In genomic region chr15:78872972-78873795, GRCh38 we compare ENCODE assay signal across 1 cellular context.
A peak's percentile ranks its signal among the peaks of the same experiment; 100 is the strongest.
TF ChIP-seq lines count a peak whose summit lies in the region.

No MANE protein-coding gene starts in this region.

TF ChIP-seq in HepG2, 621 proteins besides CTCF, POLR2A, EP300 and RAD21 (continued from another document and continues in another):
- TF ChIP-seq KMT2B (CRISPR knock-in tag; IDR thresholded peaks at IDR 0.05) (peak; percentile 39; the same call in 1 of the 2 replicates), NR0B2 (CRISPR knock-in tag; IDR thresholded peaks at IDR 0.05) (no peak), THAP7 (CRISPR knock-in tag; IDR thresholded peaks at IDR 0.05) (no peak), NR2F1 (CRISPR knock-in tag; IDR thresholded peaks at IDR 0.05) (no peak), MEIS2 (CRISPR knock-in tag; IDR thresholded peaks at IDR 0.05) (no peak), SMARCC2 (IDR thresholded peaks at IDR 0.05) (no peak), ZBTB42 (CRISPR knock-in tag; IDR thresholded peaks at IDR 0.05) (no peak), HNRNPUL1 (IDR thresholded peaks at IDR 0.05; ENCODE audit: low read depth, low read length) (no peak), MAFK (conservative IDR thresholded peaks at IDR 0.05 in 1 of 2, IDR thresholded peaks at IDR 0.05 in 1 of 2; ENCODE audit: low read length in 2 of 2) (no peak), ZBTB49 (CRISPR knock-in tag; IDR thresholded peaks at IDR 0.05; ENCODE audit: borderline replicate concordance) (0 out of 2 replicates have a peak, but pooled peaks have one; percentile 39), ZNF207 (IDR thresholded peaks at IDR 0.05; ENCODE audit: borderline replicate concordance) (no peak), ZNF3 (CRISPR knock-in tag; IDR thresholded peaks at IDR 0.05) (no peak), AFF4 (CRISPR knock-in tag; IDR thresholded peaks at IDR 0.05) (no peak), ARID4A (CRISPR knock-in tag; IDR thresholded peaks at IDR 0.05; ENCODE audit: borderline replicate concordance) (peak; percentile 59), ZBTB14 (CRISPR knock-in tag; IDR thresholded peaks at IDR 0.05) (no peak; the same call in 1 of the 2 replicates), STAT5B (CRISPR knock-in tag; IDR thresholded peaks at IDR 0.05) (no peak), ZNF784 (CRISPR knock-in tag; IDR thresholded peaks at IDR 0.05; ENCODE audit: borderline replicate concordance) (peak; percentile 28; the same call in 1 of the 2 replicates), SSRP1 (CRISPR knock-in tag; IDR thresholded peaks at IDR 0.05) (no peak), ATF7 (IDR thresholded peaks at IDR 0.05) (no peak), ATF7 (CRISPR knock-in tag; IDR thresholded peaks at IDR 0.05) (0 out of 2 replicates have a peak, but pooled peaks have one; percentile 20), NR3C1 (CRISPR knock-in tag; IDR thresholded peaks at IDR 0.05) (no peak), ZNF567 (CRISPR knock-in tag; IDR thresholded peaks at IDR 0.05; ENCODE audit: borderline replicate concordance) (no peak), FUBP1 (CRISPR knock-in tag; IDR thresholded peaks at IDR 0.05; ENCODE audit: borderline replicate concordance) (no peak), ZC3H4 (CRISPR knock-in tag; IDR thresholded peaks at IDR 0.05; ENCODE audit: borderline replicate concordance) (no peak), ZNF687 (CRISPR knock-in tag; IDR thresholded peaks at IDR 0.05) (peak; percentile 72), ZSCAN31 (CRISPR knock-in tag; IDR thresholded peaks at IDR 0.05; ENCODE audit: low read depth) (no peak), PAX8 (CRISPR knock-in tag; IDR thresholded peaks at IDR 0.05; ENCODE audit: borderline replicate concordance) (no peak), ZNF761 (CRISPR knock-in tag; conservative IDR thresholded peaks at IDR 0.05) (peak; percentile 46; the same call in 1 of the 2 replicates), ZBTB39 (CRISPR knock-in tag; IDR thresholded peaks at IDR 0.05) (no peak), MTA3 (CRISPR knock-in tag; IDR thresholded peaks at IDR 0.05) (no peak), NCOR1 (IDR thresholded peaks at IDR 0.05; ENCODE audit: borderline replicate concordance, low read length) (no peak), JARID2 (CRISPR knock-in tag; IDR thresholded peaks at IDR 0.05; ENCODE audit: insufficient replicate concordance) (peak; percentile 35), RXRA (CRISPR knock-in tag; IDR thresholded peaks at IDR 0.05) (peak; percentile 51; the same call in 1 of the 2 replicates), SYNCRIP (IDR thresholded peaks at IDR 0.05; ENCODE audit: insufficient read depth, low read depth, low read length) (no peak), ZNF616 (CRISPR knock-in tag; IDR thresholded peaks at IDR 0.05; ENCODE audit: low read depth) (no peak)
